Comparison of ENCODE assay signal across 10 cellular contexts in the genomic region with DNA sequence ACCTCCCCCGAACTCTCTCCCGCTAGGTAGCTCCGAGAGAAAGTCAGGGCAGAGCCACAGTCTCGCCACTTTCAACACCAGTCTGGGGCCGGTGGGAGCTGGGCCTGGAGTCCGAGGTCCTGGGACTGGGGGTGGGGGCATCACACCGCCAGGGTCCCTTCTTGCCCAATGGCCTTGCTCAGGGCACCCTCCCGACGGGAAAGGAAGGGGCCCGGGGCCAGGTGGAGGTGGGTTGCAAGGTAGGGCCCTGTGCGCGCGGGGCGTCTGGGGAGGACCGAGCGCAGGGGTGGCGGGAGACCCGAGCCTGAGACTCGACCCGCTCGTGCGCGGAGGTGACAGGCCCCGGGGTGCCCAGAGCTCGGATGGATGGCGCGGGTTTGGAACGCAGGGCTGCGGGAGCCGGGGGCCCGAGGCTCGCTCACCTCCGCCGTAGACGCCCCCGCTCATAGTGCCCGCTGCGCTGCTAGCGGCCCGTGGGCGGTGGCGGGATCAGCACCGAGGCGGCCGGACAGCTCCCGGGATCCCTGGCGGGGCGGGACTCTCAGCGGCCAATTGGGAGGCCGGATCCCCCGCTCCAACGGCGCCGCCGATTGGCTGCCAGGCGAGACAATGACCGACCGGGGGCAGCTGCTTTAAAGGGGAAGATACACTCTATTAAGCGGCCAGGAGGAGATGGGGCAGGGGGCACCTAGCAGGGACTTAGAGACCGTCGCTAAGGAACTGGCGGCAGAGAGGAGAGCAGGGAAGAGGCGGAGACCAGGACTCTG. TPM values are rescaled to one million over a fixed set of nuclear protein-coding genes. Genes with fewer than 3 reads are reported as not detected.
DNase-seq lines count a peak whose midpoint lies in the region; ATAC-seq, FAIRE-seq and TF ChIP-seq lines count a peak whose summit lies in the region.
"Had no signal": no experiment of that assay in that cellular context is flagged by ENCODE, and none has a peak within 500 bp of the region (broad histone marks: within the 10 kb centered on the region; RNA-seq: fewer than 3 reads in every experiment).

TSS of gene ACTL6B (minus strand) at position 541 of the 767 bp plus-strand sequence. CDS start at position 447, 94 bp downstream.

- H3K27ac Mint-ChIP-seq in activated T-helper 1 cell treated with anti-CD3 and anti-CD28 coated beads, Interleukin-12 subunit alpha, Interleukin-12 subunit beta, Interleukin-2, Interleukin-4 antibody, amounts not matched to agents 30 ng/mL and 10 ng/mL and 1 ng/mL, durations not matched to agents 14 hours and 24 hours and 36 hours: no peak within 1 kb of the TSS

- peaks cover 0 to 7% (median 0%) of the 10 kb centered on the region in 9 donors for H3K4me1 ChIP-seq in heart right ventricle

- no peak within 1 kb of the TSS for H3K27ac ChIP-seq in heart right ventricle
- H3K27ac ChIP-seq: HL-60, thoracic aorta had no signal

- H3K36me3 Mint-ChIP-seq in activated T-helper 1 cell treated with anti-CD3 and anti-CD28 coated beads, Interleukin-12 subunit alpha, Interleukin-12 subunit beta, Interleukin-2, Interleukin-4 antibody, amounts not matched to agents 30 ng/mL and 10 ng/mL and 1 ng/mL, durations not matched to agents 14 hours and 24 hours and 36 hours (ENCODE audit: low read depth): no peaks in the 10 kb centered on the region

- no peak for FAIRE-seq in RCC 7860 (lab: Jason Lieb, UNC)

- no peak within 1 kb of the TSS for H3K4me3 Mint-ChIP-seq in activated T-helper 1 cell treated with anti-CD3 and anti-CD28 coated beads, Interleukin-12 subunit alpha, Interleukin-12 subunit beta, Interleukin-2, Interleukin-4 antibody, amounts not matched to agents 30 ng/mL and 10 ng/mL and 1 ng/mL, durations not matched to agents 14 hours and 24 hours and 36 hours

- H3K27me3 ChIP-seq in H7 (ENCODE audit: control insufficient read depth, insufficient read depth, low read length): peaks cover 25% of the 10 kb centered on the region
- peaks cover 0 to 97% (median 70%) of the 10 kb centered on the region in 7 donors for H3K27me3 ChIP-seq in heart right ventricle

- intact Hi-C loops in activated T-helper 1 cell treated with anti-CD3 and anti-CD28 coated beads, Interleukin-12 subunit alpha, Interleukin-12 subunit beta, Interleukin-2, Interleukin-4 antibody, amounts not matched to agents 30 ng/mL and 10 ng/mL and 1 ng/mL, durations not matched to agents 14 hours and 24 hours and 36 hours (cut with micrococcal nuclease): loop anchor here (1.0 to 2.0 kb wide), 2 partner anchors 17 to 21 kb away; partner anchors contain the start of gene GNB2
- intact Hi-C loops in heart right ventricle (cut with DNase I) (no loop called here), posterior vena cava (cut with DNase I) (no loop called here)

- DNase-seq in H7 (peak; percentile 100), NCI-H446 treated with DMSO at 0.1 percent for 48 hours (lab: John Stamatoyannopoulos, UW) (peak; percentile 54), heart right ventricle (peak; percentile 54 to 70), posterior vena cava (ENCODE audit: low spot score) (peak; percentile 90), SKM-1 treated with dmso at 0.1 percent for 144 hours (lab: John Stamatoyannopoulos, UW; ENCODE audit: unreplicated experiment) (no peak), RCC 7860 (ENCODE audit: low spot score) (no peak)
- peak; percentile 67 for DNase-seq in activated T-helper 1 cell treated with anti-CD3 and anti-CD28 coated beads, Interleukin-12 subunit alpha, Interleukin-12 subunit beta, Interleukin-2, Interleukin-4 antibody, amounts not matched to agents 30 ng/mL and 10 ng/mL and 1 ng/mL, durations not matched to agents 14 hours and 24 hours and 36 hours (ENCODE audit: low spot score)

- ATAC-seq in heart right ventricle: peak; percentile 55 to 85 (median 76)
- no peak for ATAC-seq in GM18498 (IDR thresholded peaks at IDR 0.05; ENCODE audit: unreplicated experiment)

- no peaks in the 10 kb centered on the region for H3K9me3 Mint-ChIP-seq in activated T-helper 1 cell treated with anti-CD3 and anti-CD28 coated beads, Interleukin-12 subunit alpha, Interleukin-12 subunit beta, Interleukin-2, Interleukin-4 antibody, amounts not matched to agents 30 ng/mL and 10 ng/mL and 1 ng/mL, durations not matched to agents 14 hours and 24 hours and 36 hours

- H3K36me3 ChIP-seq in H7 (replicated peaks; ENCODE audit: control insufficient read depth, insufficient read depth, low read length): no peaks in the 10 kb centered on the region
- H3K36me3 ChIP-seq in heart right ventricle: no peaks in the 10 kb centered on the region
- H3K36me3 ChIP-seq: thoracic aorta had no signal

- 8 to 11% methylated on average over 57 to 63 of the region's 63 CpGs for WGBS in heart right ventricle, 2 donors

- H3K4me1 Mint-ChIP-seq in activated T-helper 1 cell treated with anti-CD3 and anti-CD28 coated beads, Interleukin-12 subunit alpha, Interleukin-12 subunit beta, Interleukin-2, Interleukin-4 antibody, amounts not matched to agents 30 ng/mL and 10 ng/mL and 1 ng/mL, durations not matched to agents 14 hours and 24 hours and 36 hours (ENCODE audit: low read depth): no peaks in the 10 kb centered on the region

- TF ChIP-seq CTCF in heart right ventricle (IDR thresholded peaks at IDR 0.05): no peak

- peak within 1 kb of the TSS; percentile 24; the same call in 1 of the 2 replicates for H3K4me3 ChIP-seq in H7 (ENCODE audit: insufficient read depth, low read depth, low read length)
- H3K4me3 ChIP-seq in heart right ventricle: no peak within 1 kb of the TSS
- H3K4me3 ChIP-seq: thoracic aorta had no signal

- no peaks in the 10 kb centered on the region for H3K9me3 ChIP-seq in heart right ventricle
- H3K9me3 ChIP-seq: thoracic aorta had no signal

- peaks cover 33% of the 10 kb centered on the region for H3K27me3 Mint-ChIP-seq in activated T-helper 1 cell treated with anti-CD3 and anti-CD28 coated beads, Interleukin-12 subunit alpha, Interleukin-12 subunit beta, Interleukin-2, Interleukin-4 antibody, amounts not matched to agents 30 ng/mL and 10 ng/mL and 1 ng/mL, durations not matched to agents 14 hours and 24 hours and 36 hours (ENCODE audit: insufficient read depth)

RNA-seq across cellular contexts. Expression of gene ACTL6B, which starts in this region (rescaled TPM):
- total RNA-seq in H7 (2014; rRNA removed; shearing (Covaris generic)): 0.30 and 0.90 TPM in 2 replicates
- not detected in 2 replicates for total RNA-seq in activated T-helper 1 cell treated with anti-CD3 and anti-CD28 coated beads, Interleukin-12 subunit alpha, Interleukin-12 subunit beta, Interleukin-2, Interleukin-4 antibody, amounts not matched to agents 30 ng/mL and 10 ng/mL and 1 ng/mL, durations not matched to agents 14 hours and 24 hours and 36 hours
- not detected for total RNA-seq in heart right ventricle
- polyA plus RNA-seq in heart right ventricle: not detected
- total RNA-seq in posterior vena cava: not detected
- total RNA-seq: thoracic aorta had no signal

Comparison
In these comparisons a context has a peak if more than half of its experiments do, and no peak if none do; other contexts are left out.
1. Peak in DNase-seq and H3K4me3 ChIP-seq in H7; RNA of the gene not detected or under 1 TPM.
2. Peak in DNase-seq in activated T-helper 1 cell treated with anti-CD3 and anti-CD28 coated beads, Interleukin-12 subunit alpha, Interleukin-12 subunit beta, Interleukin-2, Interleukin-4 antibody, amounts not matched to agents 30 ng/mL and 10 ng/mL and 1 ng/mL, durations not matched to agents 14 hours and 24 hours and 36 hours; RNA of the gene not detected or under 1 TPM.
3. Peak in DNase-seq and ATAC-seq in heart right ventricle; RNA of the gene not detected or under 1 TPM.
4. Peak in DNase-seq in posterior vena cava; RNA of the gene not detected or under 1 TPM.